In genomic region chr18:3269241-3269640, GRCh38 we compare ENCODE assay signal across 15 cellular contexts. TPM values are rescaled to one million over a fixed set of nuclear protein-coding genes. Genes with fewer than 3 reads are reported as not detected.
A peak's percentile ranks its signal among the peaks of the same experiment; 100 is the strongest.
DNase-seq lines count a peak whose midpoint lies in the region; ATAC-seq and TF ChIP-seq lines count a peak whose summit lies in the region.
"Had no signal": no experiment of that assay in that cellular context is flagged by ENCODE, and none has a peak within 500 bp of the region (broad histone marks: within the 10 kb centered on the region; RNA-seq: fewer than 3 reads in every experiment).

No MANE protein-coding gene starts in this region.

- no peak for ATAC-seq in activated naive CD8-positive, alpha-beta T cell treated with anti-CD3 and anti-CD28 coated beads, Interleukin-2, amount 50 U/mL, for 24 hours
- ATAC-seq in naive thymus-derived CD8-positive, alpha-beta T cell = no peak
- no peak for ATAC-seq in mucosa of descending colon
- no peak for ATAC-seq in gastrocnemius medialis

- H3K9me3 ChIP-seq in mucosa of descending colon (no peaks in the 10 kb centered on the region), gastrocnemius medialis (no peaks in the 10 kb centered on the region)

- no peaks in the 10 kb centered on the region for H3K9me3 Mint-ChIP-seq in CD14-positive monocyte
- no peaks in the 10 kb centered on the region for H3K9me3 Mint-ChIP-seq in activated naive CD8-positive, alpha-beta T cell treated with anti-CD3 and anti-CD28 coated beads, Interleukin-2, amount 50 U/mL, for 24 hours
- H3K9me3 Mint-ChIP-seq in naive thymus-derived CD8-positive, alpha-beta T cell = no peaks in the 10 kb centered on the region
- H3K9me3 Mint-ChIP-seq: neural crest cell had no signal

- H3K36me3 Mint-ChIP-seq in CD14-positive monocyte = peaks cover 18 to 22% of the 10 kb centered on the region in 2 donors
- peaks cover 25% of the 10 kb centered on the region for H3K36me3 Mint-ChIP-seq in activated naive CD8-positive, alpha-beta T cell treated with anti-CD3 and anti-CD28 coated beads, Interleukin-2, amount 50 U/mL, for 24 hours (ENCODE audit: low read depth)
- H3K36me3 Mint-ChIP-seq in naive thymus-derived CD8-positive, alpha-beta T cell = peaks cover 0 to 23% (median 2%) of the 10 kb centered on the region in 3 donors

- no peaks in the 10 kb centered on the region for H3K27me3 ChIP-seq in gastrocnemius medialis

- DNase-seq in CD14-positive monocyte (ENCODE audit: low spot score) = no peak
- DNase-seq in HCEC 1CT = peak; percentile 65
- DNase-seq in activated naive CD8-positive, alpha-beta T cell treated with anti-CD3 and anti-CD28 coated beads, Interleukin-2, amount 50 U/mL, for 24 hours = no peak
- DNase-seq in naive thymus-derived CD8-positive, alpha-beta T cell = no peak
- DNase-seq in ecto neural progenitor cell (ENCODE audit: low spot score) = no peak
- DNase-seq in mucosa of descending colon = no peak
- DNase-seq in NCI-H510A (lab: John Stamatoyannopoulos, UW) = no peak
- no peak for DNase-seq in gastrocnemius medialis
- DNase-seq: activated CD4-positive, alpha-beta T cell treated with anti-CD3 and anti-CD28 coated beads for 1 hour; amygdala; DND-41; NCI-H2171; RPMI8226; substantia nigra had no signal

- H3K4me1 ChIP-seq in mucosa of descending colon (ENCODE audit: low read depth) = peaks cover 50% of the 10 kb centered on the region
- H3K4me1 ChIP-seq in gastrocnemius medialis = peaks cover 56 to 62% of the 10 kb centered on the region in 2 donors

- no peak for TF ChIP-seq POLR2A in gastrocnemius medialis (IDR thresholded peaks at IDR 0.05)

- H3K36me3 ChIP-seq in mucosa of descending colon (ENCODE audit: low read depth) (no peaks in the 10 kb centered on the region), gastrocnemius medialis (peaks cover 0 to 18% of the 10 kb centered on the region in 2 donors)

- H3K27ac Mint-ChIP-seq in CD14-positive monocyte = peak overlapping the region; percentile 5 to 84 (median 67)
- peak overlapping the region; percentile 47 for H3K27ac Mint-ChIP-seq in activated naive CD8-positive, alpha-beta T cell treated with anti-CD3 and anti-CD28 coated beads, Interleukin-2, amount 50 U/mL, for 24 hours
- peak overlapping the region; percentile 66 to 86 (median 79) for H3K27ac Mint-ChIP-seq in naive thymus-derived CD8-positive, alpha-beta T cell

- TF ChIP-seq CTCF in CD14-positive monocyte (IDR thresholded peaks at IDR 0.05) (no peak), mucosa of descending colon (IDR thresholded peaks at IDR 0.05) (no peak), gastrocnemius medialis (IDR thresholded peaks at IDR 0.05 in 4 of 5, conservative IDR thresholded peaks at IDR 0.05 in 1 of 5) (no peak)

- peak overlapping the region in 1 of 4 donors; percentile 4 for H3K27ac ChIP-seq in gastrocnemius medialis

- H3K4me3 ChIP-seq in mucosa of descending colon (no peak overlapping the region), gastrocnemius medialis (no peak overlapping the region)

- H3K4me3 Mint-ChIP-seq in CD14-positive monocyte = peak overlapping the region in 1 of 2 donors; percentile 2
- H3K4me3 Mint-ChIP-seq in activated naive CD8-positive, alpha-beta T cell treated with anti-CD3 and anti-CD28 coated beads, Interleukin-2, amount 50 U/mL, for 24 hours = peak overlapping the region; percentile 32
- peak overlapping the region in 8 of 10 donors; percentile 0 to 69 (median 36) for H3K4me3 Mint-ChIP-seq in naive thymus-derived CD8-positive, alpha-beta T cell
- H3K4me3 Mint-ChIP-seq: neural crest cell had no signal

- POLR2A ChIA-PET in naive thymus-derived CD8-positive, alpha-beta T cell (lab: Charles Lee) = no interaction called here

- no peaks in the 10 kb centered on the region for H3K27me3 Mint-ChIP-seq in CD14-positive monocyte (ENCODE audit: low read depth in 3 of 3)
- no peaks in the 10 kb centered on the region for H3K27me3 Mint-ChIP-seq in activated naive CD8-positive, alpha-beta T cell treated with anti-CD3 and anti-CD28 coated beads, Interleukin-2, amount 50 U/mL, for 24 hours
- H3K27me3 Mint-ChIP-seq in naive thymus-derived CD8-positive, alpha-beta T cell = no peaks in the 10 kb centered on the region

- in situ Hi-C loops in gastrocnemius medialis (cut with MboI; ENCODE audit: low sequenced_read_pairs in 4 of 4) = loop anchor here in 1 of 4 donors (25.0 kb wide), 1 partner anchor 707 kb away; the partner anchor contains the start of genes METTL4 and NDC80

- intact Hi-C loops in CD14-positive monocyte (cut with micrococcal nuclease) (loop anchor here in 1 of 2 donors (10.0 kb wide), 1 partner anchor 326 kb away; no protein-coding TSS in a partner anchor), mucosa of descending colon (cut with DNase I, micrococcal nuclease) (loop anchor here in 1 of 2 donors (10.0 kb wide), 1 partner anchor 326 kb away; no protein-coding TSS in a partner anchor), gastrocnemius medialis (cut with DNase I; ENCODE audit: low total_unique reads) (no loop called here)

- peaks cover 56% of the 10 kb centered on the region for H3K4me1 Mint-ChIP-seq in CD14-positive monocyte
- peaks cover 89% of the 10 kb centered on the region for H3K4me1 Mint-ChIP-seq in activated naive CD8-positive, alpha-beta T cell treated with anti-CD3 and anti-CD28 coated beads, Interleukin-2, amount 50 U/mL, for 24 hours
- H3K4me1 Mint-ChIP-seq in naive thymus-derived CD8-positive, alpha-beta T cell = peaks cover 46 to 86% (median 81%) of the 10 kb centered on the region in 4 donors

RNA-seq across cellular contexts. Expression of gene MYL12B, which starts 7.3 kb away (rescaled TPM):
- 100 to 1,000 TPM; 727 to 814 TPM for polyA plus RNA-seq in CD14-positive monocyte
- 100 to 1,000 TPM; 184 to 194 TPM for total RNA-seq in naive thymus-derived CD8-positive, alpha-beta T cell
- 100 to 1,000 TPM; 828 to 956 (median 830) TPM for polyA plus RNA-seq in naive thymus-derived CD8-positive, alpha-beta T cell
- total RNA-seq in mucosa of descending colon (100 to 1,000 TPM; 317 to 609 (median 569) TPM), gastrocnemius medialis (100 to 1,000 TPM; 100 to 293 (median 185) TPM)

RNA-seq across cellular contexts. Expression of gene MYL12A, which starts 21.6 kb away (rescaled TPM):
- polyA plus RNA-seq in CD14-positive monocyte = 1,000 to 10,000 TPM; 1,139 to 1,360 TPM
- 100 to 1,000 TPM; 432 to 443 TPM for total RNA-seq in naive thymus-derived CD8-positive, alpha-beta T cell
- polyA plus RNA-seq in naive thymus-derived CD8-positive, alpha-beta T cell = 1,000 to 10,000 TPM; 2,292 to 2,558 (median 2,421) TPM
- total RNA-seq in mucosa of descending colon = 100 to 1,000 TPM; 345 to 588 (median 550) TPM
- 1,000 to 10,000 TPM in 2 of 4 donors, 100 to 1,000 TPM in 2; 526 to 2,307 (median 1,474) TPM for total RNA-seq in gastrocnemius medialis

RNA-seq across cellular contexts. Expression of gene MYOM1, which starts 49.5 kb away (rescaled TPM):
- under 1 TPM; 0.05 to 0.22 TPM for polyA plus RNA-seq in CD14-positive monocyte
- 1 to 10 TPM; 5.5 to 5.6 TPM for total RNA-seq in naive thymus-derived CD8-positive, alpha-beta T cell
- polyA plus RNA-seq in naive thymus-derived CD8-positive, alpha-beta T cell = 1 to 10 TPM in 1 of 3 donors, under 1 TPM in 2; 0.52 to 1.5 (median 0.88) TPM
- total RNA-seq in mucosa of descending colon (10 to 100 TPM in 2 of 3 donors, 1 to 10 TPM in 1; 5.5 to 22.2 (median 16.3) TPM), gastrocnemius medialis (100 to 1,000 TPM; 245 to 307 (median 273) TPM)

Comparison
In these comparisons a context has a peak if more than half of its experiments do, and no peak if none do; other contexts are left out.
1. RNA of gene MYOM1, which starts 49.5 kb away (total RNA-seq): 245 to 307 TPM in gastrocnemius medialis; 5.5 to 22.2 TPM in mucosa of descending colon and 5.5 to 5.6 TPM in naive thymus-derived CD8-positive, alpha-beta T cell; every median in the first group is over 10 times any median in the second.
2. Peak in every context shown above with its lines, with median percentiles within 50 percentile points of each other: H3K27ac Mint-ChIP-seq.